Comparison of ENCODE assay signal across 19 cellular contexts in the genomic region with DNA sequence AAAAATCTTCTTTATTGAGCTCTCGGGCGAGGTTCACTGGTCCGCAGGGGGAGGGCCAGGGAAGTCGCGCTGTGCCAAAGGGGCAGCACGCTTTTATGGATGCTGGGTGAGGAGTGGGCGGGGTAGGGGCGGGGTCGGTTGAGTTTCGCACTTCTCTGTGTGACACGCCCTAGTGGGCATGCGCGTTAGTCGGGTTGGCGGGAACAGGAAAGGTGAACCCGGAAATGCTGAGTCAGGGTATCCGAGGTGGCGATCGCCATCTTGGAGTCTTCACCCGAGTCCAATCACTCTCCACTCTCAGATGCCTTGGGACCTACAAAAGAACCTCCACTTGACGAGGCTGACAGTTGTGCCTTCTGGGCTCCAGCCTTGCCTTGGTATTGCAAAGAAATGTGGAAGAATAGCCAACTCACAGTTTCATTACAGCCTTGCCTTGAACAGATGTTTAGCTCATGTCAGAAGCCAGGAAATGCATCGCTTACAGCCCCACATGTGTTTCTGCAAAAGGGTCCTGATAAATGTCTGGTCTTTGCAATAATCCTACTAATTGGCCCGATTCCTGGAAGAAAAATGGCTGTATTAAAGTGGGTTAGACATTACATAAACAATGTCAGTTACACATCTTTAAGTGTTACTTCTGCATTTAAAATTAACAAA.
DNase-seq lines count a peak whose midpoint lies in the region; ATAC-seq and TF ChIP-seq lines count a peak whose summit lies in the region.
"Had no signal": no experiment of that assay in that cellular context is flagged by ENCODE, and none has a peak within 500 bp of the region (broad histone marks: within the 10 kb centered on the region; RNA-seq: fewer than 3 reads in every experiment).

No MANE protein-coding gene starts in this region.

- 33% methylated on average over 23 of the region's 23 CpGs for WGBS in SK-N-SH (ENCODE audit: low lambda C conversion rate)
- 71 to 72% methylated on average over 23 of the region's 23 CpGs for WGBS in testis, 2 donors

- H3K4me1 ChIP-seq in SK-N-SH (ENCODE audit: control insufficient read depth in 1 of 2, insufficient read depth in 2 of 2, low read depth in 1 of 2, low read length in 1 of 2) = no peaks in the 10 kb centered on the region; a peak in 1 of 4 replicates
- H3K4me1 ChIP-seq in fibroblast of lung (ENCODE audit: control insufficient read depth, extremely low read depth, insufficient read depth, low read length) = peaks cover 4% of the 10 kb centered on the region
- no peaks in the 10 kb centered on the region for H3K4me1 ChIP-seq in testis
- H3K4me1 ChIP-seq in CD8-positive, alpha-beta T cell (ENCODE audit: insufficient read depth, low read length) = no peaks in the 10 kb centered on the region

- no peak overlapping the region for H3K4me3 Mint-ChIP-seq in CD8-positive, alpha-beta T cell
- H3K4me3 Mint-ChIP-seq: CD14-positive monocyte had no signal

- H3K36me3 ChIP-seq in SK-N-SH (replicated peaks in 1 of 2; ENCODE audit: control insufficient read depth in 1 of 2, insufficient read depth in 2 of 2, low read length in 1 of 2) (no peaks in the 10 kb centered on the region), fibroblast of lung (ENCODE audit: control insufficient read depth, insufficient read depth, low read length) (no peaks in the 10 kb centered on the region), testis (ENCODE audit: low read depth, missing control alignments) (no peaks in the 10 kb centered on the region)
- no peaks in the 10 kb centered on the region for H3K36me3 ChIP-seq in CD8-positive, alpha-beta T cell (ENCODE audit: insufficient read depth, low read length)

- H3K4me3 ChIP-seq in SK-N-SH (ENCODE audit: low read depth in 2 of 2, low read length in 1 of 2) (no peak overlapping the region), fibroblast of lung (replicated peaks in 1 of 4; ENCODE audit: control extremely low read depth in 1 of 4, insufficient read depth in 1 of 4, low read depth in 3 of 4, low read length in 4 of 4) (no peak overlapping the region), testis (peak overlapping the region; percentile 36 to 39)
- H3K4me3 ChIP-seq in CD8-positive, alpha-beta T cell (ENCODE audit: low read depth, low read length) = no peak overlapping the region

- H3K27me3 Mint-ChIP-seq in CD8-positive, alpha-beta T cell (ENCODE audit: low read depth) = no peaks in the 10 kb centered on the region

- H3F3A ChIP-seq in SK-N-SH (replicated peaks; ENCODE audit: insufficient read depth) = no peaks in the 10 kb centered on the region

- ATAC-seq in SK-N-SH treated with all-trans-retinoic acid at 6 μM for 48 hours = no peak
- no peak for ATAC-seq in CD8-positive, alpha-beta T cell
- ATAC-seq: Panc1 had no signal

- POLR2A ChIA-PET in SK-N-SH (lab: Yijun Ruan, JAX) = no interaction called here
- POLR2A ChIA-PET in CD8-positive, alpha-beta T cell (lab: Charles Lee) = interaction anchor here (0.6 kb wide), 1 partner anchor 436 kb away, joined by 4 read pairs; no protein-coding TSS in a partner anchor

- DNase-seq in SK-N-SH = peak; percentile 5
- peak; percentile 13 for DNase-seq in RPMI7951 (ENCODE audit: low read depth)
- peak in 1 of 2 donors; percentile 89 for DNase-seq in fibroblast of lung (ENCODE audit: low read depth in 2 of 2)
- peak; percentile 79 for DNase-seq in testis
- no peak for DNase-seq in effector CD4-positive, alpha-beta T cell
- DNase-seq in CD8-positive, alpha-beta T cell = no peak
- DNase-seq in activated naive CD4-positive, alpha-beta T cell (lab: John Stamatoyannopoulos, UW) = no peak
- DNase-seq: AML-193, COR-L47, DMS153, EL, Kasumi-1, MM.1S, NCI-H2081, NCI-H510A treated with DMSO at 0.1 percent for 48 hours, SHP77 had no signal

- H2AFZ ChIP-seq in SK-N-SH (ENCODE audit: low read depth) (peak overlapping the region; percentile 37; the same call in 1 of the 2 replicates), fibroblast of lung (ENCODE audit: low read length) (peak overlapping the region; percentile 51)

- CTCF ChIA-PET in SK-N-SH (lab: Yijun Ruan, JAX) = interaction anchor here (1.2 to 1.4 kb wide), 2 partner anchors 26 to 73 kb away, joined by 3 read pairs; no protein-coding TSS in a partner anchor
- CTCF ChIA-PET in CD8-positive, alpha-beta T cell (lab: Charles Lee) = no interaction called here

- H3K9me3 Mint-ChIP-seq in CD8-positive, alpha-beta T cell = peaks cover 2% of the 10 kb centered on the region

- H3K27ac Mint-ChIP-seq in CD8-positive, alpha-beta T cell = no peak overlapping the region

- TF ChIP-seq EP300 in SK-N-SH (IDR thresholded peaks at IDR 0.05; ENCODE audit: borderline replicate concordance in 1 of 2, low read depth in 1 of 2, low read length in 1 of 2) = no peak

- H3K79me2 ChIP-seq in SK-N-SH (ENCODE audit: insufficient read depth) (no peaks in the 10 kb centered on the region), fibroblast of lung (ENCODE audit: control insufficient read depth, insufficient read depth, low read length) (no peaks in the 10 kb centered on the region)

- TF ChIP-seq POLR2A in testis (IDR thresholded peaks at IDR 0.05) = no peak

- H3K27me3 ChIP-seq in SK-N-SH (ENCODE audit: insufficient read depth) (peaks cover 4% of the 10 kb centered on the region; the same call in 1 of the 2 replicates), fibroblast of lung (ENCODE audit: control insufficient read depth, insufficient read depth, low read length) (no peaks in the 10 kb centered on the region), testis (no peaks in the 10 kb centered on the region)
- H3K27me3 ChIP-seq in CD8-positive, alpha-beta T cell (ENCODE audit: insufficient read depth, low read length) = no peaks in the 10 kb centered on the region

- H3K9ac ChIP-seq in SK-N-SH (no peak overlapping the region), fibroblast of lung (ENCODE audit: insufficient read depth, low read length) (no peak overlapping the region)

- H4K20me1 ChIP-seq in SK-N-SH (ENCODE audit: insufficient read depth) (no peaks in the 10 kb centered on the region), fibroblast of lung (ENCODE audit: control insufficient read depth, extremely low read depth, insufficient read depth, low read length) (no peaks in the 10 kb centered on the region)

- H3K36me3 Mint-ChIP-seq in CD8-positive, alpha-beta T cell = no peaks in the 10 kb centered on the region

- H3K4me1 Mint-ChIP-seq in CD8-positive, alpha-beta T cell (ENCODE audit: low read depth) = peaks cover 3% of the 10 kb centered on the region
- H3K4me1 Mint-ChIP-seq: CD14-positive monocyte had no signal

- TF ChIP-seq RAD21 in SK-N-SH (IDR thresholded peaks at IDR 0.05; ENCODE audit: low read length) = no peak

- H3K27ac ChIP-seq in SK-N-SH (ENCODE audit: low read depth in 2 of 2, low read length in 1 of 2) (no peak overlapping the region), fibroblast of lung (ENCODE audit: insufficient read depth, low read length) (peak overlapping the region; percentile 38), testis (no peak overlapping the region)
- H3K27ac ChIP-seq in CD8-positive, alpha-beta T cell (ENCODE audit: low read depth, low read length) = no peak overlapping the region

- H3K4me2 ChIP-seq in SK-N-SH (no peak overlapping the region), fibroblast of lung (ENCODE audit: extremely low read depth, insufficient read depth, low read length) (no peak overlapping the region)

- H3K9me2 ChIP-seq in SK-N-SH = no peaks in the 10 kb centered on the region

- H3K9me3 ChIP-seq in SK-N-SH = no peaks in the 10 kb centered on the region
- H3K9me3 ChIP-seq in fibroblast of lung (ENCODE audit: control insufficient read depth, insufficient read depth, low read depth, low read length) = no peaks in the 10 kb centered on the region
- no peaks in the 10 kb centered on the region for H3K9me3 ChIP-seq in testis
- H3K9me3 ChIP-seq in CD8-positive, alpha-beta T cell (ENCODE audit: low read length) = no peaks in the 10 kb centered on the region

- TF ChIP-seq CTCF in SK-N-SH (IDR thresholded peaks at IDR 0.05) (no peak), fibroblast of lung (conservative IDR thresholded peaks at IDR 0.05 in 1 of 2, IDR thresholded peaks at IDR 0.05 in 1 of 2; ENCODE audit: low read depth in 1 of 2, low read length in 2 of 2) (no peak), testis (IDR thresholded peaks at IDR 0.05) (no peak)
- TF ChIP-seq CTCF in CD8-positive, alpha-beta T cell (IDR thresholded peaks at IDR 0.05) = no peak

- intact Hi-C loops in testis (cut with DNase I; ENCODE audit: low total_unique reads) = no loop called here
- intact Hi-C loops in CD8-positive, alpha-beta T cell (cut with DNase I, micrococcal nuclease) = no loop called here

TF ChIP-seq in SK-N-SH, 30 proteins besides CTCF, POLR2A, EP300 and RAD21 (continues in another document):
- TF ChIP-seq, protein P1, sequence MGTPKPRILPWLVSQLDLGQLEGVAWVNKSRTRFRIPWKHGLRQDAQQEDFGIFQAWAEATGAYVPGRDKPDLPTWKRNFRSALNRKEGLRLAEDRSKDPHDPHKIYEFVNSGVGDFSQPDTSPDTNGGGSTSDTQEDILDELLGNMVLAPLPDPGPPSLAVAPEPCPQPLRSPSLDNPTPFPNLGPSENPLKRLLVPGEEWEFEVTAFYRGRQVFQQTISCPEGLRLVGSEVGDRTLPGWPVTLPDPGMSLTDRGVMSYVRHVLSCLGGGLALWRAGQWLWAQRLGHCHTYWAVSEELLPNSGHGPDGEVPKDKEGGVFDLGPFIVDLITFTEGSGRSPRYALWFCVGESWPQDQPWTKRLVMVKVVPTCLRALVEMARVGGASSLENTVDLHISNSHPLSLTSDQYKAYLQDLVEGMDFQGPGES (IDR thresholded peaks at IDR 0.05; ENCODE audit: low read depth, low read length) = no peak
- no peak for TF ChIP-seq JUND (IDR thresholded peaks at IDR 0.05)
- TF ChIP-seq RFX5 (IDR thresholded peaks at IDR 0.05; ENCODE audit: low read length) = no peak
- TF ChIP-seq FOXM1 (IDR thresholded peaks at IDR 0.05; ENCODE audit: low read depth) = no peak
- TF ChIP-seq TEAD4 (IDR thresholded peaks at IDR 0.05; ENCODE audit: borderline replicate concordance, insufficient read depth) = no peak

TF ChIP-seq in SK-N-SH treated with all-trans-retinoic acid at 6 μM for 48 hours, 23 proteins besides CTCF, POLR2A, EP300 and RAD21 (continues in another document):
- TF ChIP-seq ZFP3 (CRISPR knock-in tag; IDR thresholded peaks at IDR 0.05) (no peak), TCF4 (CRISPR knock-in tag; IDR thresholded peaks at IDR 0.05; ENCODE audit: borderline replicate concordance) (no peak), ZNF565 (CRISPR knock-in tag; conservative IDR thresholded peaks at IDR 0.05; ENCODE audit: low read depth) (no peak)
- TF ChIP-seq, protein P2, sequence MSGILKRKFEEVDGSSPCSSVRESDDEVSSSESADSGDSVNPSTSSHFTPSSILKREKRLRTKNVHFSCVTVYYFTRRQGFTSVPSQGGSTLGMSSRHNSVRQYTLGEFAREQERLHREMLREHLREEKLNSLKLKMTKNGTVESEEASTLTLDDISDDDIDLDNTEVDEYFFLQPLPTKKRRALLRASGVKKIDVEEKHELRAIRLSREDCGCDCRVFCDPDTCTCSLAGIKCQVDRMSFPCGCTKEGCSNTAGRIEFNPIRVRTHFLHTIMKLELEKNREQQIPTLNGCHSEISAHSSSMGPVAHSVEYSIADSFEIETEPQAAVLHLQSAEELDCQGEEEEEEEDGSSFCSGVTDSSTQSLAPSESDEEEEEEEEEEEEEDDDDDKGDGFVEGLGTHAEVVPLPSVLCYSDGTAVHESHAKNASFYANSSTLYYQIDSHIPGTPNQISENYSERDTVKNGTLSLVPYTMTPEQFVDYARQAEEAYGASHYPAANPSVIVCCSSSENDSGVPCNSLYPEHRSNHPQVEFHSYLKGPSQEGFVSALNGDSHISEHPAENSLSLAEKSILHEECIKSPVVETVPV (CRISPR knock-in tag; IDR thresholded peaks at IDR 0.05) = no peak

Comparison
In these comparisons a context has a peak if more than half of its experiments do, and no peak if none do; other contexts are left out.
1. DNase-seq: peak in SK-N-SH (single experiment), RPMI7951 (single experiment) and testis (single experiment); none in effector CD4-positive, alpha-beta T cell (single experiment), CD8-positive, alpha-beta T cell (0 of 7) and activated naive CD4-positive, alpha-beta T cell (0 of 4).
2. H3K4me3 ChIP-seq: peak in testis (2 of 2); none in SK-N-SH (0 of 2), fibroblast of lung (0 of 4) and CD8-positive, alpha-beta T cell (single experiment).